In genomic region chr22:35564975-35565867, GRCh38 we compare ENCODE assay signal across 1 cellular context.
TF ChIP-seq lines count a peak whose summit lies in the region.

No MANE protein-coding gene starts in this region.

TF ChIP-seq in WTC11, 78 proteins besides CTCF, POLR2A, EP300 and RAD21 (continued from another document):
- TF ChIP-seq, protein P1, sequence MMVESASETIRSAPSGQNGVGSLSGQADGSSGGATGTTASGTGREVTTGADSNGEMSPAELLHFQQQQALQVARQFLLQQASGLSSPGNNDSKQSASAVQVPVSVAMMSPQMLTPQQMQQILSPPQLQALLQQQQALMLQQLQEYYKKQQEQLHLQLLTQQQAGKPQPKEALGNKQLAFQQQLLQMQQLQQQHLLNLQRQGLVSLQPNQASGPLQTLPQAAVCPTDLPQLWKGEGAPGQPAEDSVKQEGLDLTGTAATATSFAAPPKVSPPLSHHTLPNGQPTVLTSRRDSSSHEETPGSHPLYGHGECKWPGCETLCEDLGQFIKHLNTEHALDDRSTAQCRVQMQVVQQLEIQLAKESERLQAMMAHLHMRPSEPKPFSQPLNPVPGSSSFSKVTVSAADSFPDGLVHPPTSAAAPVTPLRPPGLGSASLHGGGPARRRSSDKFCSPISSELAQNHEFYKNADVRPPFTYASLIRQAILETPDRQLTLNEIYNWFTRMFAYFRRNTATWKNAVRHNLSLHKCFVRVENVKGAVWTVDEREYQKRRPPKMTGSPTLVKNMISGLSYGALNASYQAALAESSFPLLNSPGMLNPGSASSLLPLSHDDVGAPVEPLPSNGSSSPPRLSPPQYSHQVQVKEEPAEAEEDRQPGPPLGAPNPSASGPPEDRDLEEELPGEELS (CRISPR knock-in tag; IDR thresholded peaks at IDR 0.05): no peak
- TF ChIP-seq GTF2I (CRISPR knock-in tag; conservative IDR thresholded peaks at IDR 0.05): no peak
- no peak for TF ChIP-seq NFYB (CRISPR knock-in tag; conservative IDR thresholded peaks at IDR 0.05; ENCODE audit: low read depth)
- TF ChIP-seq ZNF423 (CRISPR knock-in tag; IDR thresholded peaks at IDR 0.05): no peak
- TF ChIP-seq JAZF1 (CRISPR knock-in tag; IDR thresholded peaks at IDR 0.05): no peak
- TF ChIP-seq SP1 (CRISPR knock-in tag; conservative IDR thresholded peaks at IDR 0.05): no peak
- TF ChIP-seq ETV6 (CRISPR knock-in tag; IDR thresholded peaks at IDR 0.05): no peak
- TF ChIP-seq TCF7 (CRISPR knock-in tag; IDR thresholded peaks at IDR 0.05; ENCODE audit: low read depth): no peak
- no peak for TF ChIP-seq ZNF138 (CRISPR knock-in tag; conservative IDR thresholded peaks at IDR 0.05)
- TF ChIP-seq ESRRA (CRISPR knock-in tag; IDR thresholded peaks at IDR 0.05; ENCODE audit: borderline replicate concordance): no peak
- TF ChIP-seq, protein P2, sequence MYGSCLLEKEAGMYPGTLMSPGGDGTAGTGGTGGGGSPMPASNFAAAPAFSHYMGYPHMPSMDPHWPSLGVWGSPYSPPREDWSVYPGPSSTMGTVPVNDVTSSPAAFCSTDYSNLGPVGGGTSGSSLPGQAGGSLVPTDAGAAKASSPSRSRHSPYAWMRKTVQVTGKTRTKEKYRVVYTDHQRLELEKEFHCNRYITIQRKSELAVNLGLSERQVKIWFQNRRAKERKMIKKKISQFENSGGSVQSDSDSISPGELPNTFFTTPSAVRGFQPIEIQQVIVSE (CRISPR knock-in tag; IDR thresholded peaks at IDR 0.05; ENCODE audit: borderline replicate concordance): no peak
- TF ChIP-seq MXD4 (CRISPR knock-in tag; IDR thresholded peaks at IDR 0.05; ENCODE audit: borderline replicate concordance): no peak
- TF ChIP-seq, protein P3, sequence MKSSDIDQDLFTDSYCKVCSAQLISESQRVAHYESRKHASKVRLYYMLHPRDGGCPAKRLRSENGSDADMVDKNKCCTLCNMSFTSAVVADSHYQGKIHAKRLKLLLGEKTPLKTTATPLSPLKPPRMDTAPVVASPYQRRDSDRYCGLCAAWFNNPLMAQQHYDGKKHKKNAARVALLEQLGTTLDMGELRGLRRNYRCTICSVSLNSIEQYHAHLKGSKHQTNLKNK (CRISPR knock-in tag; IDR thresholded peaks at IDR 0.05): no peak
- TF ChIP-seq SMAD4 (CRISPR knock-in tag; IDR thresholded peaks at IDR 0.05): no peak
- TF ChIP-seq, protein P4, sequence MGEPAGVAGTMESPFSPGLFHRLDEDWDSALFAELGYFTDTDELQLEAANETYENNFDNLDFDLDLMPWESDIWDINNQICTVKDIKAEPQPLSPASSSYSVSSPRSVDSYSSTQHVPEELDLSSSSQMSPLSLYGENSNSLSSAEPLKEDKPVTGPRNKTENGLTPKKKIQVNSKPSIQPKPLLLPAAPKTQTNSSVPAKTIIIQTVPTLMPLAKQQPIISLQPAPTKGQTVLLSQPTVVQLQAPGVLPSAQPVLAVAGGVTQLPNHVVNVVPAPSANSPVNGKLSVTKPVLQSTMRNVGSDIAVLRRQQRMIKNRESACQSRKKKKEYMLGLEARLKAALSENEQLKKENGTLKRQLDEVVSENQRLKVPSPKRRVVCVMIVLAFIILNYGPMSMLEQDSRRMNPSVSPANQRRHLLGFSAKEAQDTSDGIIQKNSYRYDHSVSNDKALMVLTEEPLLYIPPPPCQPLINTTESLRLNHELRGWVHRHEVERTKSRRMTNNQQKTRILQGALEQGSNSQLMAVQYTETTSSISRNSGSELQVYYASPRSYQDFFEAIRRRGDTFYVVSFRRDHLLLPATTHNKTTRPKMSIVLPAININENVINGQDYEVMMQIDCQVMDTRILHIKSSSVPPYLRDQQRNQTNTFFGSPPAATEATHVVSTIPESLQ (CRISPR knock-in tag; IDR thresholded peaks at IDR 0.05): no peak
